Comparison of ENCODE assay signal across 8 cellular contexts in genomic region chr10:72244573-72245038, GRCh38. TPM values are rescaled to one million over a fixed set of nuclear protein-coding genes. Genes with fewer than 3 reads are reported as not detected.
DNase-seq lines count a peak whose midpoint lies in the region; ATAC-seq and TF ChIP-seq lines count a peak whose summit lies in the region.

No MANE protein-coding gene starts in this region.

- ATAC-seq in activated T-helper 17 cell treated with anti-CD3 and anti-CD28 coated beads, Interleukin-2, amount 50 U/mL, for 72 hours (replicated peaks): no peak
- peak; percentile 42 for ATAC-seq in left lobe of liver
- ATAC-seq in stimulated activated naive B cell treated with anti-CD40 and anti-IgM and Interleukin-4, amounts not matched to agents 10 μg/mL and 1 μg/mL and 100 μg/mL, for 72 hours (replicated peaks): no peak

- DNase-seq in left lobe of liver (ENCODE audit: low spot score): no peak
- DNase-seq in stimulated activated naive B cell treated with anti-CD40 and anti-IgM and Interleukin-4, amounts not matched to agents 10 μg/mL and 1 μg/mL and 100 μg/mL, for 72 hours: no peak
- DNase-seq in GOT3 (lab: John Stamatoyannopoulos, UW): no peak
- DNase-seq in COR-L47 (lab: John Stamatoyannopoulos, UW): no peak
- DNase-seq in DMS114 treated with DMSO at 0.1 percent for 48 hours (lab: John Stamatoyannopoulos, UW; ENCODE audit: unreplicated experiment): no peak
- DNase-seq in SJCRH30: no peak

- no peaks in the 10 kb centered on the region for H3K27me3 Mint-ChIP-seq in activated T-helper 17 cell treated with anti-CD3 and anti-CD28 coated beads, Interleukin-2, amount 50 U/mL, for 72 hours
- no peaks in the 10 kb centered on the region for H3K27me3 Mint-ChIP-seq in stimulated activated naive B cell treated with anti-CD40 and anti-IgM and Interleukin-4, amounts not matched to agents 10 μg/mL and 1 μg/mL and 100 μg/mL, for 72 hours

- peaks cover 31% of the 10 kb centered on the region for H3K4me1 Mint-ChIP-seq in activated T-helper 17 cell treated with anti-CD3 and anti-CD28 coated beads, Interleukin-2, amount 50 U/mL, for 72 hours
- peaks cover 53 to 95% of the 10 kb centered on the region in 2 donors for H3K4me1 Mint-ChIP-seq in stimulated activated naive B cell treated with anti-CD40 and anti-IgM and Interleukin-4, amounts not matched to agents 10 μg/mL and 1 μg/mL and 100 μg/mL, for 72 hours

- H3K79me2 ChIP-seq in KMS-11 (ENCODE audit: insufficient read depth, low read depth): no peaks in the 10 kb centered on the region

- peak overlapping the region; percentile 17 for H3K4me3 Mint-ChIP-seq in activated T-helper 17 cell treated with anti-CD3 and anti-CD28 coated beads, Interleukin-2, amount 50 U/mL, for 72 hours
- H3K4me3 Mint-ChIP-seq in stimulated activated naive B cell treated with anti-CD40 and anti-IgM and Interleukin-4, amounts not matched to agents 10 μg/mL and 1 μg/mL and 100 μg/mL, for 72 hours: no peak overlapping the region

- H4K20me1 ChIP-seq in KMS-11 (ENCODE audit: insufficient read depth): no peaks in the 10 kb centered on the region

- no peak overlapping the region for H3K9ac ChIP-seq in KMS-11

- H3K27ac ChIP-seq in KMS-11 (peak overlapping the region; percentile 38), SJCRH30 (no peak overlapping the region)

- H3K36me3 ChIP-seq in KMS-11 (ENCODE audit: insufficient read depth): no peaks in the 10 kb centered on the region
- H3K36me3 ChIP-seq in SJCRH30: no peaks in the 10 kb centered on the region

- H3K4me2 ChIP-seq in KMS-11: no peak overlapping the region; the same call in 1 of the 2 replicates

- H3K4me1 ChIP-seq in KMS-11 (ENCODE audit: low read depth, poor library complexity, severe bottlenecking): peaks cover 56% of the 10 kb centered on the region
- peaks cover 10% of the 10 kb centered on the region; the same call in 1 of the 2 replicates for H3K4me1 ChIP-seq in SJCRH30

- H3K27ac Mint-ChIP-seq in activated T-helper 17 cell treated with anti-CD3 and anti-CD28 coated beads, Interleukin-2, amount 50 U/mL, for 72 hours: peak overlapping the region; percentile 30
- peak overlapping the region; percentile 42 for H3K27ac Mint-ChIP-seq in stimulated activated naive B cell treated with anti-CD40 and anti-IgM and Interleukin-4, amounts not matched to agents 10 μg/mL and 1 μg/mL and 100 μg/mL, for 72 hours

- H3K27me3 ChIP-seq in KMS-11 (ENCODE audit: insufficient read depth, low read depth) (no peaks in the 10 kb centered on the region), SJCRH30 (no peaks in the 10 kb centered on the region)

- no peaks in the 10 kb centered on the region for H3K9me3 Mint-ChIP-seq in activated T-helper 17 cell treated with anti-CD3 and anti-CD28 coated beads, Interleukin-2, amount 50 U/mL, for 72 hours
- H3K9me3 Mint-ChIP-seq in stimulated activated naive B cell treated with anti-CD40 and anti-IgM and Interleukin-4, amounts not matched to agents 10 μg/mL and 1 μg/mL and 100 μg/mL, for 72 hours: no peaks in the 10 kb centered on the region

- H2AFZ ChIP-seq in KMS-11 (ENCODE audit: low read depth): no peak overlapping the region

- no peaks in the 10 kb centered on the region for H3K9me3 ChIP-seq in SJCRH30 (replicated peaks)

- no peak for TF ChIP-seq CTCF in KMS-11 (conservative IDR thresholded peaks at IDR 0.05; ENCODE audit: low read depth, low read length)

- no peak overlapping the region for H3K4me3 ChIP-seq in KMS-11 (IDR thresholded peaks at IDR 0.05; ENCODE audit: insufficient read depth, low read depth, low read length)
- H3K4me3 ChIP-seq in SJCRH30: no peak overlapping the region

- H3K36me3 Mint-ChIP-seq in activated T-helper 17 cell treated with anti-CD3 and anti-CD28 coated beads, Interleukin-2, amount 50 U/mL, for 72 hours (ENCODE audit: low read depth): no peaks in the 10 kb centered on the region
- H3K36me3 Mint-ChIP-seq in stimulated activated naive B cell treated with anti-CD40 and anti-IgM and Interleukin-4, amounts not matched to agents 10 μg/mL and 1 μg/mL and 100 μg/mL, for 72 hours: peaks cover 0 to 3% of the 10 kb centered on the region in 2 donors

RNA-seq across cellular contexts. Expression of gene ASCC1, which starts 28.5 kb away (rescaled TPM):
- total RNA-seq in activated T-helper 17 cell treated with anti-CD3 and anti-CD28 coated beads, Interleukin-2, amount 50 U/mL, for 72 hours: 10 to 100 TPM; 44.0 to 48.6 TPM
- 27.9 TPM for total RNA-seq in left lobe of liver
- 30.0 and 34.9 TPM in 2 replicates for total RNA-seq in SJCRH30 (2014; rRNA removed; shearing (Covaris generic))

RNA-seq across cellular contexts. Expression of gene ANAPC16, which starts 28.8 kb away (rescaled TPM):
- 100 to 1,000 TPM in 1 of 2 donors, 10 to 100 TPM in 1; 74.3 to 119 TPM for total RNA-seq in activated T-helper 17 cell treated with anti-CD3 and anti-CD28 coated beads, Interleukin-2, amount 50 U/mL, for 72 hours
- total RNA-seq in left lobe of liver: 66.8 TPM
- total RNA-seq in SJCRH30 (2014; rRNA removed; shearing (Covaris generic)): 71.9 and 72.2 TPM in 2 replicates

RNA-seq across cellular contexts. Expression of gene DDIT4, which starts 29.1 kb away (rescaled TPM):
- total RNA-seq in activated T-helper 17 cell treated with anti-CD3 and anti-CD28 coated beads, Interleukin-2, amount 50 U/mL, for 72 hours: 1,000 to 10,000 TPM in 1 of 2 donors, 100 to 1,000 TPM in 1; 746 to 1,569 TPM
- total RNA-seq in left lobe of liver: 162 TPM
- 84.5 and 94.2 TPM in 2 replicates for total RNA-seq in SJCRH30 (2014; rRNA removed; shearing (Covaris generic))
